In genomic region chr19:49407482-49408015, GRCh38 we compare ENCODE assay signal across 17 cellular contexts. TPM values are rescaled to one million over a fixed set of nuclear protein-coding genes. Genes with fewer than 3 reads are reported as not detected.
"Had no signal": no experiment of that assay in that cellular context is flagged by ENCODE, and none has a peak within 500 bp of the region (broad histone marks: within the 10 kb centered on the region; RNA-seq: fewer than 3 reads in every experiment).

No MANE protein-coding gene starts in this region.

- H2AFZ ChIP-seq: hepatocyte had no signal

- H3K27ac Mint-ChIP-seq: activated naive CD8-positive, alpha-beta T cell treated with anti-CD3 and anti-CD28 coated beads for 36 hours had no signal

- H3K27me3 ChIP-seq: body of pancreas, hepatocyte, transverse colon had no signal

- H3K4me1 ChIP-seq: body of pancreas had no signal

- H3K9me3 Mint-ChIP-seq: activated naive CD8-positive, alpha-beta T cell treated with anti-CD3 and anti-CD28 coated beads for 36 hours had no signal

- H3K36me3 Mint-ChIP-seq: activated naive CD8-positive, alpha-beta T cell treated with anti-CD3 and anti-CD28 coated beads for 36 hours had no signal

- H3K36me3 ChIP-seq: transverse colon had no signal

- H3K79me2 ChIP-seq: hepatocyte had no signal

- H3K4me2 ChIP-seq: hepatocyte, SK-N-SH had no signal

- H3K4me3 Mint-ChIP-seq: activated naive CD8-positive, alpha-beta T cell treated with anti-CD3 and anti-CD28 coated beads for 36 hours had no signal

- DNase-seq: activated CD4-positive, alpha-beta T cell treated with anti-CD3 and anti-CD28 coated beads for 4 hours; activated gamma-delta T cell; activated naive CD8-positive, alpha-beta T cell treated with anti-CD3 and anti-CD28 coated beads for 36 hours; activated T-cell treated with anti-CD3 and anti-CD28 coated beads for 4 hours; amygdala; body of pancreas; caudate nucleus; mammary epithelial cell; nucleus accumbens; SK-N-SH; transverse colon had no signal

- H3K9ac ChIP-seq: SK-N-SH had no signal

- H3K27ac ChIP-seq: body of pancreas, hepatocyte, transverse colon had no signal

- H3K9me3 ChIP-seq: body of pancreas, SK-N-SH, transverse colon had no signal

- H3K4me3 ChIP-seq: body of pancreas, hepatocyte, transverse colon had no signal

- ATAC-seq: body of pancreas, left lobe of liver had no signal

RNA-seq across cellular contexts. Expression of gene PTH2, which starts 15.7 kb away (rescaled TPM):
- total RNA-seq: activated CD8-positive, alpha-beta memory T cell treated with anti-CD3 and anti-CD28 coated beads for 36 hours; activated naive CD8-positive, alpha-beta T cell treated with anti-CD3 and anti-CD28 coated beads for 36 hours; body of pancreas; hepatocyte; left lobe of liver; mammary epithelial cell; T-helper 1 cell treated with Interleukin-12 subunit alpha and Interleukin-12 subunit beta and Interleukin-4 antibody, amounts not matched to agents 30 ng/mL and 1 ng/mL, for 36 hours; transverse colon had no signal
- polyA plus RNA-seq: esophagus, hepatocyte, keratinocyte, mammary epithelial cell, SK-N-SH had no signal

RNA-seq across cellular contexts. Expression of gene GFY, which starts 17.6 kb away (rescaled TPM):
- total RNA-seq: activated CD8-positive, alpha-beta memory T cell treated with anti-CD3 and anti-CD28 coated beads for 36 hours; activated naive CD8-positive, alpha-beta T cell treated with anti-CD3 and anti-CD28 coated beads for 36 hours; body of pancreas; hepatocyte; left lobe of liver; mammary epithelial cell; T-helper 1 cell treated with Interleukin-12 subunit alpha and Interleukin-12 subunit beta and Interleukin-4 antibody, amounts not matched to agents 30 ng/mL and 1 ng/mL, for 36 hours; transverse colon had no signal
- polyA plus RNA-seq: esophagus, hepatocyte, keratinocyte, mammary epithelial cell, SK-N-SH had no signal

RNA-seq across cellular contexts. Expression of gene KASH5, which starts 19.5 kb away (rescaled TPM):
- total RNA-seq: hepatocyte; left lobe of liver; mammary epithelial cell; T-helper 1 cell treated with Interleukin-12 subunit alpha and Interleukin-12 subunit beta and Interleukin-4 antibody, amounts not matched to agents 30 ng/mL and 1 ng/mL, for 36 hours; transverse colon had no signal
- polyA plus RNA-seq: esophagus, hepatocyte, keratinocyte, mammary epithelial cell had no signal

RNA-seq across cellular contexts. Expression of gene SLC17A7, which starts 33.8 kb away (rescaled TPM):
- total RNA-seq: activated CD8-positive, alpha-beta memory T cell treated with anti-CD3 and anti-CD28 coated beads for 36 hours; activated naive CD8-positive, alpha-beta T cell treated with anti-CD3 and anti-CD28 coated beads for 36 hours had no signal

RNA-seq across cellular contexts. Expression of gene DKKL1, which starts 43.9 kb away (rescaled TPM):
- total RNA-seq: activated CD8-positive, alpha-beta memory T cell treated with anti-CD3 and anti-CD28 coated beads for 36 hours; activated naive CD8-positive, alpha-beta T cell treated with anti-CD3 and anti-CD28 coated beads for 36 hours; body of pancreas; left lobe of liver; mammary epithelial cell; T-helper 1 cell treated with Interleukin-12 subunit alpha and Interleukin-12 subunit beta and Interleukin-4 antibody, amounts not matched to agents 30 ng/mL and 1 ng/mL, for 36 hours had no signal
- polyA plus RNA-seq: keratinocyte had no signal
